ENCODE assay signal across 8 cellular contexts in the genomic region with DNA sequence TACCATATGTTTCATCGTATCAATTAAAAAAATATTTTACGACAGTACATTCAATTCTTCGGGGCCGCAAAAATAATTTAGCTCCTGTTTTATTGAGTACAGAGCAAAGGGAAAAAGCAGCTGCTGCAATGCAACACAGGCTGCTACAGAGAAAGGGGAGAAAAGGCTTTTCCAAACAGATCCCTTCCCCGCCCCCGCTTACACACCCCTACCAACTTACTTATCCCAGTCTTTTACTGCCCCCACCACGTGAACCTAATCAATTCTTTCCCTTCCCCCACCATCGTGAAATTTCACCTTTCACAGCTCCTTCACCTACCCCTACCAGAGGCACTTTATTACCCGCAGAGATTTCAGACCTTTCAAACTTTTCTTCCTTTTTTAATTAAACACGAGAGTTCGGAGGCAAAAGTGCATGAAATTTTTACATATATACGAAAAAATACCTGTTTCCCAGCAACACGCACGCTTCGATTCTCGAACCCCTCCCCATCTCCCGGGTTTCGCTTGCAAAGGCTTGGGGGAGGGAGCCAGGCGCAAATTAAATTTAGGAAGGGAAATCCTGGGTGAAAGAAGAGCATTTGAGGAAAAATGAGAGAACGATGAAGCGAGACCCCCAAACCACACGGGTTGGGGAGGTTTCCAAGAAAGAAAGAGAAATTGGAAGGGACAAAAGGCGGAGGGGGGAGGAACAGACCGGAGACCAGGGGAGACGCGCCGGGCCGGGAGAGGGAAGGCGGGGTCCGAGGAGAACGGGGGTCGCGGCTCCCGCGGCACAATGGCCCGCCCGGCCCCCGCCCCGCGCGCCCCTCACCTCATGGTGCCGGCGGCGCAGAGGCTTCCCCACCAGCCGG. TPM values are rescaled to one million over a fixed set of nuclear protein-coding genes. Genes with fewer than 3 reads are reported as not detected.
DNase-seq lines count a peak whose midpoint lies in the region.

No MANE protein-coding gene starts in this region.

- no peaks in the 10 kb centered on the region for H3K27me3 ChIP-seq in skeletal muscle tissue (ENCODE audit: control insufficient read depth in 3 of 3, insufficient read depth in 3 of 3, low read length in 3 of 3)

- no peaks in the 10 kb centered on the region for H3K36me3 ChIP-seq in skeletal muscle tissue (ENCODE audit: control insufficient read depth in 3 of 3, insufficient read depth in 3 of 3, low read length in 3 of 3)

- H3K4me3 ChIP-seq in iPS-18c (ENCODE audit: insufficient read depth, low read depth, low read length) (peak overlapping the region; percentile 95), skeletal muscle tissue (ENCODE audit: low read length in 3 of 3) (peak overlapping the region; percentile 73 to 95 (median 76))

- peaks cover 10 to 25% (median 11%) of the 10 kb centered on the region in 3 donors for H3K4me1 ChIP-seq in skeletal muscle tissue (ENCODE audit: control insufficient read depth in 3 of 3, insufficient read depth in 3 of 3, low read length in 3 of 3)

- peak overlapping the region; percentile 73 for H3K27ac ChIP-seq in angular gyrus (ENCODE audit: low read depth, low read length)
- H3K27ac ChIP-seq in skeletal muscle tissue (ENCODE audit: low read depth, low read length): peak overlapping the region; percentile 94

- H3K9me3 ChIP-seq in iPS-18c (ENCODE audit: control insufficient read depth, insufficient read depth, low read length): no peaks in the 10 kb centered on the region
- H3K9me3 ChIP-seq in skeletal muscle tissue (ENCODE audit: control insufficient read depth in 3 of 3, low read length in 3 of 3): no peaks in the 10 kb centered on the region

- peak overlapping the region; percentile 85 to 91 (median 90) for H3K9ac ChIP-seq in skeletal muscle tissue (ENCODE audit: low read depth in 1 of 3, low read length in 3 of 3)

- DNase-seq in NCI-H1417 (lab: John Stamatoyannopoulos, UW) (peak; percentile 6 to 84 (median 72)), NCI-H1417 treated with DMSO at 0.1 percent for 48 hours (lab: John Stamatoyannopoulos, UW) (no peak), NCI-H2029 (lab: John Stamatoyannopoulos, UW) (peak; percentile 31), retina (no peak)
- no peak for DNase-seq in activated CD4-positive, CD25-positive, alpha-beta regulatory T cell treated with anti-CD3 and anti-CD28 coated beads, Interleukin-2, amount 50 U/mL, for 72 hours

RNA-seq across cellular contexts. Expression of a gene that starts 0.8 kb away (rescaled TPM):
- 38.6 TPM for total RNA-seq in skeletal muscle tissue

Comparison
In these comparisons a context has a peak if more than half of its experiments do, and no peak if none do; other contexts are left out.
1. DNase-seq: peak in NCI-H1417 (3 of 3) and NCI-H2029 (single experiment); none in NCI-H1417 treated with DMSO at 0.1 percent for 48 hours (single experiment), activated CD4-positive, CD25-positive, alpha-beta regulatory T cell treated with anti-CD3 and anti-CD28 coated beads, Interleukin-2, amount 50 U/mL, for 72 hours (single experiment) and retina (single experiment).